In the genomic region with DNA sequence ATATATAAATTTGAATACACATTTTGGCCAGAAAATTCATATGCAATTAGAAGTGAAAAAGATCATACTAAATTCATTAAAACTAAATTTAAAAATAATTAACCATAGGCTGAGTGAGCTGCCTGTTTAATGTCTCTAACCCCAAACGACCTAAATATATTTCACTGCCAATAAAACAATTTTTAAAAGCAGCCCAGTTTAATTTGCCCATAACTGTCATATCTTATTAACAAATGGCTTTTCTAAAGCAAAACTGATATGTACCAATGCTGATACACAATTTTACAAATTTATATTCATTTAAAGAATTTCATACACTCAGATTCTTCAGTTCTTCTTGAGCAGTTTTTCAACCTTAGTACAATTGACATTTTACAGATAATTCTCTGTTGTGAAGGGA, we compare ENCODE assay signal across 1 cellular context.
TF ChIP-seq lines count a peak whose summit lies in the region.

No MANE protein-coding gene starts in this region.

TF ChIP-seq in SK-N-SH, 30 proteins besides CTCF, POLR2A, EP300 and RAD21 (continued from another document):
- TF ChIP-seq YY1 (IDR thresholded peaks at IDR 0.05; ENCODE audit: low read depth), result no peak
- TF ChIP-seq, protein P1, sequence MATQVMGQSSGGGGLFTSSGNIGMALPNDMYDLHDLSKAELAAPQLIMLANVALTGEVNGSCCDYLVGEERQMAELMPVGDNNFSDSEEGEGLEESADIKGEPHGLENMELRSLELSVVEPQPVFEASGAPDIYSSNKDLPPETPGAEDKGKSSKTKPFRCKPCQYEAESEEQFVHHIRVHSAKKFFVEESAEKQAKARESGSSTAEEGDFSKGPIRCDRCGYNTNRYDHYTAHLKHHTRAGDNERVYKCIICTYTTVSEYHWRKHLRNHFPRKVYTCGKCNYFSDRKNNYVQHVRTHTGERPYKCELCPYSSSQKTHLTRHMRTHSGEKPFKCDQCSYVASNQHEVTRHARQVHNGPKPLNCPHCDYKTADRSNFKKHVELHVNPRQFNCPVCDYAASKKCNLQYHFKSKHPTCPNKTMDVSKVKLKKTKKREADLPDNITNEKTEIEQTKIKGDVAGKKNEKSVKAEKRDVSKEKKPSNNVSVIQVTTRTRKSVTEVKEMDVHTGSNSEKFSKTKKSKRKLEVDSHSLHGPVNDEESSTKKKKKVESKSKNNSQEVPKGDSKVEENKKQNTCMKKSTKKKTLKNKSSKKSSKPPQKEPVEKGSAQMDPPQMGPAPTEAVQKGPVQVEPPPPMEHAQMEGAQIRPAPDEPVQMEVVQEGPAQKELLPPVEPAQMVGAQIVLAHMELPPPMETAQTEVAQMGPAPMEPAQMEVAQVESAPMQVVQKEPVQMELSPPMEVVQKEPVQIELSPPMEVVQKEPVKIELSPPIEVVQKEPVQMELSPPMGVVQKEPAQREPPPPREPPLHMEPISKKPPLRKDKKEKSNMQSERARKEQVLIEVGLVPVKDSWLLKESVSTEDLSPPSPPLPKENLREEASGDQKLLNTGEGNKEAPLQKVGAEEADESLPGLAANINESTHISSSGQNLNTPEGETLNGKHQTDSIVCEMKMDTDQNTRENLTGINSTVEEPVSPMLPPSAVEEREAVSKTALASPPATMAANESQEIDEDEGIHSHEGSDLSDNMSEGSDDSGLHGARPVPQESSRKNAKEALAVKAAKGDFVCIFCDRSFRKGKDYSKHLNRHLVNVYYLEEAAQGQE (IDR thresholded peaks at IDR 0.05; ENCODE audit: low read depth, low read length), result no peak
- peak; percentile 30; the same call in 1 of the 2 replicates for TF ChIP-seq TCF12 (IDR thresholded peaks at IDR 0.05)
- no peak for TF ChIP-seq RFX5 (IDR thresholded peaks at IDR 0.05; ENCODE audit: low read length)
- TF ChIP-seq, protein P2, sequence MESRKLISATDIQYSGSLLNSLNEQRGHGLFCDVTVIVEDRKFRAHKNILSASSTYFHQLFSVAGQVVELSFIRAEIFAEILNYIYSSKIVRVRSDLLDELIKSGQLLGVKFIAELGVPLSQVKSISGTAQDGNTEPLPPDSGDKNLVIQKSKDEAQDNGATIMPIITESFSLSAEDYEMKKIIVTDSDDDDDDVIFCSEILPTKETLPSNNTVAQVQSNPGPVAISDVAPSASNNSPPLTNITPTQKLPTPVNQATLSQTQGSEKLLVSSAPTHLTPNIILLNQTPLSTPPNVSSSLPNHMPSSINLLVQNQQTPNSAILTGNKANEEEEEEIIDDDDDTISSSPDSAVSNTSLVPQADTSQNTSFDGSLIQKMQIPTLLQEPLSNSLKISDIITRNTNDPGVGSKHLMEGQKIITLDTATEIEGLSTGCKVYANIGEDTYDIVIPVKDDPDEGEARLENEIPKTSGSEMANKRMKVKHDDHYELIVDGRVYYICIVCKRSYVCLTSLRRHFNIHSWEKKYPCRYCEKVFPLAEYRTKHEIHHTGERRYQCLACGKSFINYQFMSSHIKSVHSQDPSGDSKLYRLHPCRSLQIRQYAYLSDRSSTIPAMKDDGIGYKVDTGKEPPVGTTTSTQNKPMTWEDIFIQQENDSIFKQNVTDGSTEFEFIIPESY (IDR thresholded peaks at IDR 0.05; ENCODE audit: borderline replicate concordance, low read depth), result no peak
